Comparison of ENCODE assay signal across 1 cellular context in genomic region chr1:173853074-173853473, GRCh38.
TF ChIP-seq lines count a peak whose summit lies in the region.

No MANE protein-coding gene starts in this region.

TF ChIP-seq in PFSK-1, 5 proteins besides CTCF, POLR2A, EP300 and RAD21 (continued from another document):
- peak; percentile 69 for TF ChIP-seq SIN3A (IDR thresholded peaks at IDR 0.05; ENCODE audit: borderline replicate concordance, insufficient read depth, low read length)
- TF ChIP-seq FOXP2 (optimal IDR thresholded peaks at IDR 0.05; ENCODE audit: borderline replicate concordance, extremely low read depth, extremely low read length, insufficient read depth): no peak
- TF ChIP-seq TAF1 (IDR thresholded peaks at IDR 0.05; ENCODE audit: borderline replicate concordance, insufficient read depth, low read length): no peak
